Comparison of ENCODE assay signal across 8 cellular contexts in genomic region chr16:16021988-16022682, GRCh38.
DNase-seq lines count a peak whose midpoint lies in the region; ATAC-seq and TF ChIP-seq lines count a peak whose summit lies in the region.

No MANE protein-coding gene starts in this region.

- peaks cover 38 to 54% (median 51%) of the 10 kb centered on the region in 3 donors for H3K4me1 Mint-ChIP-seq in naive B cell
- peaks cover 38% of the 10 kb centered on the region for H3K4me1 Mint-ChIP-seq in activated T-cell treated with anti-CD3 and anti-CD28 coated beads, Interleukin-2, amount 50 U/mL, for 4 hours (ENCODE audit: low read depth)

- H3K36me3 Mint-ChIP-seq in naive B cell = peaks cover 15 to 25% of the 10 kb centered on the region in 2 donors
- H3K36me3 Mint-ChIP-seq in activated T-cell treated with anti-CD3 and anti-CD28 coated beads, Interleukin-2, amount 50 U/mL, for 4 hours (ENCODE audit: insufficient read depth) = peaks cover 33% of the 10 kb centered on the region

- H3K27ac Mint-ChIP-seq in naive B cell = peak overlapping the region; percentile 5 to 76 (median 64)

- H3K36me3 ChIP-seq in H7 (replicated peaks; ENCODE audit: control insufficient read depth, insufficient read depth, low read length) = peaks cover 14% of the 10 kb centered on the region

- DNase-seq in H7 (peak; percentile 56), SW 1271 (lab: John Stamatoyannopoulos, UW) (peak; percentile 64 to 87), fibroblast of mammary gland (ENCODE audit: low read depth) (peak; percentile 98), naive B cell (no peak), NCI-H748 treated with DMSO at 0.1 percent for 48 hours (lab: John Stamatoyannopoulos, UW) (no peak)
- DNase-seq in activated T-cell treated with anti-CD3 and anti-CD28 coated beads, Interleukin-2, amount 50 U/mL, for 4 hours = no peak

- no peaks in the 10 kb centered on the region for H3K27me3 ChIP-seq in H7 (ENCODE audit: control insufficient read depth, insufficient read depth, low read length)

- no peak for TF ChIP-seq CTCF in 22Rv1 (IDR thresholded peaks at IDR 0.05)
- no peak for TF ChIP-seq CTCF in fibroblast of mammary gland (conservative IDR thresholded peaks at IDR 0.05; ENCODE audit: control insufficient read depth, insufficient read depth, low read depth, low read length)

- H3K4me3 Mint-ChIP-seq in naive B cell = peak overlapping the region in 3 of 8 donors; percentile 4 to 44 (median 35)
- H3K4me3 Mint-ChIP-seq in activated T-cell treated with anti-CD3 and anti-CD28 coated beads, Interleukin-2, amount 50 U/mL, for 4 hours = no peak overlapping the region

- H3K4me3 ChIP-seq in H7 (ENCODE audit: insufficient read depth, low read depth, low read length) = no peak overlapping the region
- no peak overlapping the region for H3K4me3 ChIP-seq in fibroblast of mammary gland (ENCODE audit: control insufficient read depth, low read depth, low read length)

- no peak for ATAC-seq in naive B cell (ENCODE audit: low read depth in 2 of 2)
- ATAC-seq in HG03135 (IDR thresholded peaks at IDR 0.05; ENCODE audit: unreplicated experiment) = no peak
- ATAC-seq in activated T-cell treated with anti-CD3 and anti-CD28 coated beads, Interleukin-2, amount 50 U/mL, for 4 hours = no peak

- peak overlapping the region; percentile 71 for H3K27ac ChIP-seq in 22Rv1

- H3K9me3 Mint-ChIP-seq in naive B cell = no peaks in the 10 kb centered on the region
- H3K9me3 Mint-ChIP-seq in activated T-cell treated with anti-CD3 and anti-CD28 coated beads, Interleukin-2, amount 50 U/mL, for 4 hours = no peaks in the 10 kb centered on the region

- H3K27me3 Mint-ChIP-seq in naive B cell = no peaks in the 10 kb centered on the region
- no peaks in the 10 kb centered on the region for H3K27me3 Mint-ChIP-seq in activated T-cell treated with anti-CD3 and anti-CD28 coated beads, Interleukin-2, amount 50 U/mL, for 4 hours (ENCODE audit: low read depth)

Comparison
In these comparisons a context has a peak if more than half of its experiments do, and no peak if none do; other contexts are left out.
1. DNase-seq: peak in H7 (single experiment), SW 1271 (2 of 2) and fibroblast of mammary gland (single experiment); none in naive B cell (single experiment), NCI-H748 treated with DMSO at 0.1 percent for 48 hours (single experiment) and activated T-cell treated with anti-CD3 and anti-CD28 coated beads, Interleukin-2, amount 50 U/mL, for 4 hours (single experiment).